ENCODE assay signal across 11 cellular contexts in genomic region chr22:37212174-37212906, GRCh38. TPM values are rescaled to one million over a fixed set of nuclear protein-coding genes. Genes with fewer than 3 reads are reported as not detected.
A peak's percentile ranks its signal among the peaks of the same experiment; 100 is the strongest.
DNase-seq lines count a peak whose midpoint lies in the region; ATAC-seq and TF ChIP-seq lines count a peak whose summit lies in the region.
"Had no signal": no experiment of that assay in that cellular context is flagged by ENCODE, and none has a peak within 500 bp of the region (broad histone marks: within the 10 kb centered on the region; RNA-seq: fewer than 3 reads in every experiment).

SSTR3 (minus strand) TSS chr22:37212477; CDS start chr22:37207803, 4,674 bp downstream.

- intact Hi-C loops in Right ventricle myocardium inferior (cut with DNase I), result no loop called here
- intact Hi-C loops in left ventricle myocardium inferior (cut with micrococcal nuclease), result no loop called here

- H3K4me3 ChIP-seq in left ventricle myocardium inferior, result no peak within 1 kb of the TSS
- H3K4me3 ChIP-seq: tibial artery had no signal

- H3K9me3 ChIP-seq in left ventricle myocardium inferior (replicated peaks), result no peaks in the 10 kb centered on the region
- H3K9me3 ChIP-seq: tibial artery had no signal

- H3K4me3 Mint-ChIP-seq in type B pancreatic cell, result peak within 1 kb of the TSS; percentile 71

- H3K27me3 ChIP-seq in left ventricle myocardium inferior (ENCODE audit: low read depth), result peaks cover 96% of the 10 kb centered on the region

- H3K9me3 Mint-ChIP-seq in activated naive CD4-positive, alpha-beta T cell treated with anti-CD3 and anti-CD28 coated beads, Interleukin-2, amount 50 U/mL, for 72 hours, result no peaks in the 10 kb centered on the region
- H3K9me3 Mint-ChIP-seq in type B pancreatic cell, result no peaks in the 10 kb centered on the region
- H3K9me3 Mint-ChIP-seq: CD8-positive, alpha-beta T cell had no signal

- DNase-seq in Right ventricle myocardium inferior (ENCODE audit: missing footprints) (no peak), left ventricle myocardium inferior (no peak), left lobe of liver (ENCODE audit: low spot score) (no peak), type B pancreatic cell (ENCODE audit: extremely low spot score, unreplicated experiment) (no peak), DMS53 (lab: John Stamatoyannopoulos, UW) (no peak)
- no peak for DNase-seq in activated naive CD4-positive, alpha-beta T cell treated with anti-CD3 and anti-CD28 coated beads, Interleukin-2, amount 50 U/mL, for 72 hours (ENCODE audit: low spot score in 2 of 2)
- no peak for DNase-seq in activated CD8-positive, alpha-beta memory T cell treated with anti-CD3 and anti-CD28 coated beads for 24 hours
- DNase-seq: activated T-cell treated with anti-CD3 and anti-CD28 coated beads, Interleukin-2, amount 50 U/mL, for 48 hours had no signal

- peaks cover 0 to 18% of the 10 kb centered on the region in 2 donors for H3K36me3 Mint-ChIP-seq in activated naive CD4-positive, alpha-beta T cell treated with anti-CD3 and anti-CD28 coated beads, Interleukin-2, amount 50 U/mL, for 72 hours
- H3K36me3 Mint-ChIP-seq in type B pancreatic cell, result no peaks in the 10 kb centered on the region

- no peaks in the 10 kb centered on the region for H3K36me3 ChIP-seq in left ventricle myocardium inferior
- H3K36me3 ChIP-seq: tibial artery had no signal

- peaks cover 22% of the 10 kb centered on the region for H3K4me1 Mint-ChIP-seq in type B pancreatic cell (ENCODE audit: unreplicated experiment)

- H3K27ac Mint-ChIP-seq in activated naive CD4-positive, alpha-beta T cell treated with anti-CD3 and anti-CD28 coated beads, Interleukin-2, amount 50 U/mL, for 72 hours, result peak within 1 kb of the TSS; percentile 78 to 88
- H3K27ac Mint-ChIP-seq in type B pancreatic cell, result no peak within 1 kb of the TSS

- ATAC-seq in Right ventricle myocardium inferior (peak; percentile 39), left lobe of liver (peak; percentile 47), HG03039 (IDR thresholded peaks at IDR 0.05; ENCODE audit: unreplicated experiment) (no peak)
- ATAC-seq in activated naive CD4-positive, alpha-beta T cell treated with anti-CD3 and anti-CD28 coated beads, Interleukin-2, amount 50 U/mL, for 72 hours, result peak in 1 of 2 donors; percentile 34
- ATAC-seq: CD8-positive, alpha-beta T cell had no signal

- TF ChIP-seq CTCF in left ventricle myocardium inferior (IDR thresholded peaks at IDR 0.05; ENCODE audit: borderline replicate concordance), result no peak
- TF ChIP-seq CTCF in type B pancreatic cell (conservative IDR thresholded peaks at IDR 0.05), result no peak

- H3K27ac ChIP-seq in left ventricle myocardium inferior (replicated peaks), result no peak within 1 kb of the TSS
- H3K27ac ChIP-seq: tibial artery had no signal

- peaks cover 4% of the 10 kb centered on the region for H3K4me1 ChIP-seq in left ventricle myocardium inferior

- H3K27me3 Mint-ChIP-seq in type B pancreatic cell, result peaks cover 6% of the 10 kb centered on the region

RNA-seq across cellular contexts. Expression of gene SSTR3, which starts in this region (rescaled TPM):
- not detected for total RNA-seq in Right ventricle myocardium inferior
- total RNA-seq in left ventricle myocardium inferior, result not detected
- 10 to 100 TPM in 1 of 2 donors, 1 to 10 TPM in 1; 5.2 to 28.1 TPM for total RNA-seq in activated naive CD4-positive, alpha-beta T cell treated with anti-CD3 and anti-CD28 coated beads, Interleukin-2, amount 50 U/mL, for 72 hours
- not detected for total RNA-seq in left lobe of liver
- 2.4 and 3.4 TPM in 2 replicates for total RNA-seq in type B pancreatic cell (ENCODE audit: low replicate concordance)

Comparison
In these comparisons a context has a peak if more than half of its experiments do, and no peak if none do; other contexts are left out.
1. Peak in ATAC-seq in Right ventricle myocardium inferior; RNA of the gene not detected or under 1 TPM.
2. Peak in ATAC-seq in left lobe of liver; RNA of the gene not detected or under 1 TPM.